Comparison of ENCODE assay signal across 10 cellular contexts in the genomic region with DNA sequence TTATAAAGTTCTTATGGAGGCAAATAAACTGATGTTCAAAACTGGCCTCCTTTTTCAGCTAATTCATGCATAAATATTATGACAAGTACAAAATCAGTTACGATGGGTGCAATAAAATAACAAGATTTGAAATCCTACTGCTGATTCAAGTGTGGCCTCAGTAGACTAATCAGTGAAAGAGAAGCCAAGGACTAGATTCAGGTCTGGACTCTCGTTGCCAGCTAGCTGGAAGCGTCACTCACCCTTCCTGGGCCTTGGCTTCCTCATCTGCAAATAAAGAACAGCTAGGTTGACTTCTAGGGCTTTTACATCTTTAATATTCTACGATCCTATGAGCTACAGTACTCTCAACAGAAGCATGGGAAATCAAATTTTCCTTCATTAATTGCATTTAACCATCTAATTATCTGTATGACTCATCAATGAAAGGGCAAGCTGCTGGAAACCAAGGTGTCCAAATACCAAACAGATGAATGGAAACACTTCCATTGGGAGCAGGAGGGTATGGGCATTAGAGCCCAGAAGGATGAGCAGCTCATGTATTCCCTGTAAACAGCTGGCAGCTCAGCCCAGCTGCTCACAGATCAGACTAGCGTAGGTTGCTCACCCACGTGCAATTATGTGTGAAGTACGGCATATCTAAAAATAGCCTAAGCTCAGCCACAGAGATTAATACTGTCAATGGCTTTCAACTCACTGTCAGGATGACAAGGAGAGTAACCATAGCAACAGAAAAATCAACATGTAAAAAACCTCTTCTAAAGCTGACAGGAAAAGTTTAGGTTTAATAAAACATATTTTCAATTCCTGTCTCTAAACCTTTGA.
A peak's percentile ranks its signal among the peaks of the same experiment; 100 is the strongest.
DNase-seq lines count a peak whose midpoint lies in the region; ATAC-seq and TF ChIP-seq lines count a peak whose summit lies in the region.
"Had no signal": no experiment of that assay in that cellular context is flagged by ENCODE, and none has a peak within 500 bp of the region (broad histone marks: within the 10 kb centered on the region; RNA-seq: fewer than 3 reads in every experiment).

No MANE protein-coding gene starts in this region.

- intact Hi-C loops in sigmoid colon (cut with DNase I) (no loop called here), upper lobe of right lung (cut with DNase I) (no loop called here)

- WGBS in sigmoid colon, 2 donors, result 76 to 86% methylated on average over 7 of the region's 7 CpGs

- H3K36me3 ChIP-seq in brain microvascular endothelial cell (replicated peaks), result no peaks in the 10 kb centered on the region
- H3K36me3 ChIP-seq in sigmoid colon, result peaks cover 0 to 16% (median under 1%) of the 10 kb centered on the region in 4 donors
- no peaks in the 10 kb centered on the region for H3K36me3 ChIP-seq in upper lobe of right lung

- in situ Hi-C loops in brain microvascular endothelial cell (cut with HindIII; ENCODE audit: low pct_ligation_motif_present, low sequenced_read_pairs), result no loop called here

- DNase-seq in AG10803 (ENCODE audit: low read depth), result peak; percentile 12
- DNase-seq in brain microvascular endothelial cell, result peak; percentile 61
- DNase-seq in sigmoid colon, result no peak
- DNase-seq in kidney glomerular epithelial cell (lab: John Stamatoyannopoulos, UW), result no peak
- DNase-seq in superior temporal gyrus (ENCODE audit: extremely low spot score), result no peak
- no peak for DNase-seq in upper lobe of right lung
- DNase-seq: Peyer's patch; stimulated activated CD4-positive, alpha-beta T cell treated with anti-CD3 and anti-CD28 coated beads, Interleukin-4, amount 100 ng/mL, for 1 hour had no signal

- H3K27me3 ChIP-seq in brain microvascular endothelial cell (replicated peaks) (no peaks in the 10 kb centered on the region), sigmoid colon (no peaks in the 10 kb centered on the region), upper lobe of right lung (no peaks in the 10 kb centered on the region)
- H3K27me3 ChIP-seq: Peyer's patch had no signal

- H3K27ac ChIP-seq in brain microvascular endothelial cell, result no peak overlapping the region
- no peak overlapping the region for H3K27ac ChIP-seq in sigmoid colon
- H3K27ac ChIP-seq in upper lobe of right lung, result no peak overlapping the region
- H3K27ac ChIP-seq: Peyer's patch had no signal

- TF ChIP-seq EP300 in sigmoid colon (IDR thresholded peaks at IDR 0.05), result no peak

- H3K4me3 ChIP-seq in AG10803 (ENCODE audit: low read length) (no peak overlapping the region), brain microvascular endothelial cell (ENCODE audit: low read depth, low read length) (no peak overlapping the region), sigmoid colon (no peak overlapping the region), upper lobe of right lung (no peak overlapping the region)
- H3K4me3 ChIP-seq: Peyer's patch had no signal

- no peaks in the 10 kb centered on the region for H3K9me3 ChIP-seq in sigmoid colon
- H3K9me3 ChIP-seq in upper lobe of right lung, result no peaks in the 10 kb centered on the region
- H3K9me3 ChIP-seq: Peyer's patch had no signal

- TF ChIP-seq POLR2A in sigmoid colon (IDR thresholded peaks at IDR 0.05), result no peak

- H3K4me1 ChIP-seq in sigmoid colon (peaks cover 0 to 24% (median 17%) of the 10 kb centered on the region in 4 donors), upper lobe of right lung (no peaks in the 10 kb centered on the region)
- H3K4me1 ChIP-seq: Peyer's patch had no signal

- TF ChIP-seq CTCF in AG10803 (conservative IDR thresholded peaks at IDR 0.05; ENCODE audit: low read length), result no peak
- TF ChIP-seq CTCF in brain microvascular endothelial cell (IDR thresholded peaks at IDR 0.05; ENCODE audit: low read depth, low read length, missing control alignments), result no peak
- no peak for TF ChIP-seq CTCF in sigmoid colon (IDR thresholded peaks at IDR 0.05)
- no peak for TF ChIP-seq CTCF in upper lobe of right lung (IDR thresholded peaks at IDR 0.05)

- peak; percentile 51 for ATAC-seq in GM19463 (IDR thresholded peaks at IDR 0.05; ENCODE audit: unreplicated experiment)
- peak; percentile 63 for ATAC-seq in HG03460 (IDR thresholded peaks at IDR 0.05; ENCODE audit: unreplicated experiment)
- no peak for ATAC-seq in upper lobe of right lung

Comparison
In these comparisons a context has a peak if more than half of its experiments do, and no peak if none do; other contexts are left out.
1. DNase-seq: peak in AG10803 (single experiment) and brain microvascular endothelial cell (single experiment); none in sigmoid colon (single experiment), kidney glomerular epithelial cell (single experiment), superior temporal gyrus (single experiment) and upper lobe of right lung (single experiment).